In the genomic region with DNA sequence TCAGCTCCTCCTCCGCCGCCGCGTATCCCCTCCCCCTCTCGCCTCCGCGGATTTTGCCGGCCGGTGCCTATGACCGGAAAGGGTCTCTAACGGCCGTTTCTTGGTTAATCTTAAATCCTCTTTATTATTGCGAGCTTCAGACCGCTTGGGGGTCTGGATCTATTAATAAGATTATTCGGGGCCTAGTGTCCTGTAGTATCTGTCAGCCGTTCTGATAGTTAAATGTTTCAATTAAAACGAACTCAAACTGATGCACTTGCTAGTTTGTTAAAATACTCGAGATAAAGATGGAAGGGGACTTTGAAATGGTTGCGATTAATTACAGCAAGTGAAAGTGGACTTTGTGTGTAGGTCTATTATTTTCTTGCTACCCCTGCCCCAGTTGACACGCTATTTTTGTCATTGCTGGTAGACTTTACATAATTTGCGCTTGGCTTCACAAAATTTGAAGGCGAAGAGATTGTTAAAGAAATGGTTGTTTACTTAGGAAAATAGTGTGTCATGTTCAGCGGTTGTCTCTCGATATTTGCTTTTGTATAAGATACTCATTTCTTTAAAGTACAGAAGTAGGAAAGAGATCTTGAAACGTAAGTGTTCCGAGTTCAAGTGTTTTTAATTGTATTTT, we compare ENCODE assay signal across 8 cellular contexts. TPM values are rescaled to one million over a fixed set of nuclear protein-coding genes. Genes with fewer than 3 reads are reported as not detected.
DNase-seq lines count a peak whose midpoint lies in the region; ATAC-seq and TF ChIP-seq lines count a peak whose summit lies in the region.

No MANE protein-coding gene starts in this region.

- CTCF ChIA-PET in BJ (lab: Yijun Ruan, JAX): interaction anchor here (0.6 kb wide), 1 partner anchor 801 kb away, joined by 4 read pairs; no protein-coding TSS in a partner anchor

- H3K23me2 ChIP-seq in H9 (ENCODE audit: insufficient read length, low read depth, low read length, poor library complexity, severe bottlenecking): no peaks in the 10 kb centered on the region

- DNase-seq in BJ (ENCODE audit: low read depth) (no peak), H9 (peak; percentile 66), SK-N-MC (ENCODE audit: low read depth, low spot score) (no peak), colonic mucosa (peak; percentile 81), memory B cell (ENCODE audit: low spot score in 2 of 2) (no peak)
- DNase-seq in stimulated activated CD8-positive, alpha-beta memory T cell treated with anti-CD3 and anti-CD28 coated beads, Interleukin-15, amount 100 ng/mL, for 48 hours (ENCODE audit: low read depth in 2 of 2): peak; percentile 69 to 70

- H3K27me3 Mint-ChIP-seq in H9 (ENCODE audit: low read depth) (no peaks in the 10 kb centered on the region), memory B cell (no peaks in the 10 kb centered on the region)

- H3K4me1 ChIP-seq in H9 (ENCODE audit: insufficient read depth, low read length) (no peaks in the 10 kb centered on the region), colonic mucosa (peaks cover 10% of the 10 kb centered on the region)

- H2AFZ ChIP-seq in H9 (ENCODE audit: low read length): no peak overlapping the region

- H3K36me3 ChIP-seq in BJ (ENCODE audit: control insufficient read depth, insufficient read depth, low read length) (no peaks in the 10 kb centered on the region), SK-N-MC (ENCODE audit: insufficient read depth, low read length) (peaks cover 52% of the 10 kb centered on the region), colonic mucosa (no peaks in the 10 kb centered on the region)

- no CpG with 5 or more reads among the region's 26 CpGs for WGBS in H9 (ENCODE audit: extremely low coverage, insufficient read length, low lambda C conversion rate)

- peak overlapping the region; percentile 100 for H3K27ac Mint-ChIP-seq in H9
- H3K27ac Mint-ChIP-seq in memory B cell: peak overlapping the region; percentile 100

- TF ChIP-seq CTCF in BJ (IDR thresholded peaks at IDR 0.05; ENCODE audit: insufficient read depth, low read depth, low read length): no peak
- no peak for TF ChIP-seq CTCF in H9 (conservative IDR thresholded peaks at IDR 0.05)
- no peak for TF ChIP-seq CTCF in colonic mucosa (IDR thresholded peaks at IDR 0.05)

- intact Hi-C loops in colonic mucosa (cut with DNase I): loop anchor here (5.0 kb wide), 2 partner anchors 44 to 61 kb away; partner anchors contain the start of gene DONSON

- peak overlapping the region; percentile 79 for H4K5ac ChIP-seq in H9 (ENCODE audit: insufficient read length, low read depth, low read length)

- no peak overlapping the region for H2BK120ac ChIP-seq in H9 (ENCODE audit: low read depth, low read length, poor library complexity, severe bottlenecking)

- H3K27me3 ChIP-seq in BJ (ENCODE audit: control insufficient read depth, insufficient read depth, low read length) (no peaks in the 10 kb centered on the region), H9 (ENCODE audit: insufficient read depth, low read length) (no peaks in the 10 kb centered on the region), colonic mucosa (no peaks in the 10 kb centered on the region)

- H3K23ac ChIP-seq in H9 (ENCODE audit: insufficient read length, low read depth, low read length): no peak overlapping the region

- H4K20me1 ChIP-seq in H9 (ENCODE audit: control insufficient read depth, insufficient read depth, insufficient read length): no peaks in the 10 kb centered on the region

- H2BK12ac ChIP-seq in H9 (ENCODE audit: insufficient read length, low read depth, low read length): peak overlapping the region; percentile 23

- H3K4ac ChIP-seq in H9 (ENCODE audit: low read depth, low read length): no peak overlapping the region

- H3K18ac ChIP-seq in H9 (ENCODE audit: insufficient read length, low read depth, low read length): peak overlapping the region; percentile 99

- H2BK15ac ChIP-seq in H9 (ENCODE audit: low read depth, low read length): no peak overlapping the region

- H3K4me1 Mint-ChIP-seq in H9 (peaks cover 24 to 27% of the 10 kb centered on the region in 2 experiments), memory B cell (peaks cover 15% of the 10 kb centered on the region)

- H3K36me3 Mint-ChIP-seq in H9 (ENCODE audit: insufficient read depth in 1 of 3, low read depth in 3 of 3): peaks cover 25 to 61% (median 42%) of the 10 kb centered on the region in 3 experiments
- H3K36me3 Mint-ChIP-seq in memory B cell: peaks cover 5% of the 10 kb centered on the region

- no peaks in the 10 kb centered on the region for H3K9me3 ChIP-seq in H9 (ENCODE audit: control insufficient read depth, low read depth, low read length)
- no peaks in the 10 kb centered on the region for H3K9me3 ChIP-seq in SK-N-MC (ENCODE audit: low read depth, low read length)
- no peaks in the 10 kb centered on the region for H3K9me3 ChIP-seq in colonic mucosa

- peaks cover 5% of the 10 kb centered on the region for H3K79me1 ChIP-seq in H9 (ENCODE audit: insufficient read depth, low read depth, low read length, poor library complexity, severe bottlenecking)

- POLR2A ChIA-PET in BJ (lab: Charles Lee): interaction anchor here (0.5 kb wide), 1 partner anchor 219 kb away, joined by 3 read pairs; the partner anchor contains the start of gene IFNAR1

- H3K9me3 Mint-ChIP-seq in H9 (no peaks in the 10 kb centered on the region; a peak in 1 of 5 replicates), memory B cell (no peaks in the 10 kb centered on the region)

- H3K4me2 ChIP-seq in H9 (ENCODE audit: insufficient read depth, insufficient read length, low read length): peak overlapping the region; percentile 98

- H4K8ac ChIP-seq in H9 (replicated peaks; ENCODE audit: insufficient read length, low read depth, low read length): no peak overlapping the region

- H3T11ph ChIP-seq in H9 (ENCODE audit: low read length): no peak overlapping the region

- peaks cover 45% of the 10 kb centered on the region for H3K79me2 ChIP-seq in H9 (ENCODE audit: insufficient read depth, low read length)

- H3K27ac ChIP-seq in H9 (ENCODE audit: insufficient read length, low read depth, low read length) (peak overlapping the region; percentile 98), SK-N-MC (peak overlapping the region; percentile 91), colonic mucosa (peak overlapping the region; percentile 99)

- H3K9ac ChIP-seq in H9 (ENCODE audit: extremely low read depth, insufficient read length, low read length) (peak overlapping the region; percentile 100), SK-N-MC (ENCODE audit: insufficient read length) (peak overlapping the region; percentile 98), colonic mucosa (ENCODE audit: low read depth in 2 of 2, low read length in 2 of 2) (peak overlapping the region; percentile 83 to 99)

- no peak overlapping the region for H2BK20ac ChIP-seq in H9 (ENCODE audit: low read depth, low read length, poor library complexity, severe bottlenecking)

- H3K56ac ChIP-seq in H9 (ENCODE audit: insufficient read length, low read depth, low read length): peak overlapping the region; percentile 98

- H4K91ac ChIP-seq in H9 (ENCODE audit: insufficient read length, low read depth, low read length): no peak overlapping the region

- peak overlapping the region; percentile 70 for H3K4me3 ChIP-seq in BJ (ENCODE audit: low read depth, low read length)
- peak overlapping the region; percentile 99 for H3K4me3 ChIP-seq in SK-N-MC
- peak overlapping the region; percentile 59 for H3K4me3 ChIP-seq in colonic mucosa

- peak overlapping the region; percentile 97 to 99 for H3K4me3 Mint-ChIP-seq in H9
- H3K4me3 Mint-ChIP-seq in memory B cell: peak overlapping the region; percentile 100

- H2BK5ac ChIP-seq in H9 (ENCODE audit: insufficient read length, low read length): peak overlapping the region; percentile 91

- H2AK5ac ChIP-seq in H9 (ENCODE audit: insufficient read length, low read length): no peak overlapping the region

- H3K14ac ChIP-seq in H9 (ENCODE audit: insufficient read depth, low read length): peak overlapping the region; percentile 96

- ATAC-seq in memory B cell (ENCODE audit: low read depth): no peak
- no peak for ATAC-seq in HG03039 (IDR thresholded peaks at IDR 0.05; ENCODE audit: unreplicated experiment)
- ATAC-seq in GM19328 (IDR thresholded peaks at IDR 0.05; ENCODE audit: unreplicated experiment): no peak

RNA-seq across cellular contexts. Expression of gene SON, which starts 0.8 kb away (rescaled TPM):
- polyA plus RNA-seq in BJ (2011; rRNA removed): 41.6 and 62.8 TPM in 2 replicates
- 97.6 and 133 TPM in 2 replicates for polyA minus RNA-seq in BJ (2011; rRNA and poly(A)+ RNA removed)
- total RNA-seq in H9 (2021) (319 and 329 TPM in 2 replicates), colonic mucosa (100 to 1,000 TPM; 190 to 213 TPM)

RNA-seq across cellular contexts. Expression of gene GART, which starts 1.7 kb away (rescaled TPM):
- polyA plus RNA-seq in BJ (2011; rRNA removed): 14.8 and 25.7 TPM in 2 replicates
- 14.6 and 16.8 TPM in 2 replicates for polyA minus RNA-seq in BJ (2011; rRNA and poly(A)+ RNA removed)
- total RNA-seq in H9 (2021) (161 and 162 TPM in 2 replicates), colonic mucosa (100 to 1,000 TPM in 1 of 2 donors, 10 to 100 TPM in 1; 52.7 to 100 TPM)

RNA-seq across cellular contexts. Expression of gene DONSON, which starts 44.9 kb away (rescaled TPM):
- 12.7 and 19.4 TPM in 2 replicates for polyA plus RNA-seq in BJ (2011; rRNA removed)
- polyA minus RNA-seq in BJ (2011; rRNA and poly(A)+ RNA removed): 6.1 and 8.4 TPM in 2 replicates
- total RNA-seq in H9 (2021) (35.3 and 37.9 TPM in 2 replicates), colonic mucosa (10 to 100 TPM in 1 of 2 donors, 1 to 10 TPM in 1; 7.7 to 21.7 TPM)

RNA-seq across cellular contexts. Expression of gene DNAJC28, which starts 52.1 kb away (rescaled TPM):
- polyA plus RNA-seq in BJ (2011; rRNA removed): 0.38 and 0.91 TPM in 2 replicates
- polyA minus RNA-seq in BJ (2011; rRNA and poly(A)+ RNA removed): 0.19 and 0.57 TPM in 2 replicates
- 3.4 and 3.7 TPM in 2 replicates for total RNA-seq in H9 (2021)
- total RNA-seq in colonic mucosa: 1 to 10 TPM; 1.2 to 2.8 TPM

Comparison
In these comparisons a context has a peak if more than half of its experiments do, and no peak if none do; other contexts are left out.
1. DNase-seq: peak in H9 (single experiment), colonic mucosa (single experiment) and stimulated activated CD8-positive, alpha-beta memory T cell treated with anti-CD3 and anti-CD28 coated beads, Interleukin-15, amount 100 ng/mL, for 48 hours (2 of 2); none in BJ (single experiment), SK-N-MC (single experiment) and memory B cell (0 of 2).
2. Peak in every context shown above with its lines, with median percentiles within 50 percentile points of each other: H3K4me3 ChIP-seq, H3K27ac ChIP-seq and H3K9ac ChIP-seq.